Comparison of ENCODE assay signal across 1 cellular context in genomic region chr11:20477418-20478090, GRCh38.
TF ChIP-seq lines count a peak whose summit lies in the region.

No MANE protein-coding gene starts in this region.

TF ChIP-seq in IMR-90, 13 proteins besides CTCF, POLR2A, EP300 and RAD21:
- no peak for TF ChIP-seq NFE2L2 (IDR thresholded peaks at IDR 0.05; ENCODE audit: low read depth, low read length)
- TF ChIP-seq CEBPB (IDR thresholded peaks at IDR 0.05; ENCODE audit: low read depth, low read length), result no peak
- no peak for TF ChIP-seq CHD1 (IDR thresholded peaks at IDR 0.05; ENCODE audit: low read depth, low read length)
- no peak for TF ChIP-seq FOS (IDR thresholded peaks at IDR 0.05; ENCODE audit: low read depth, low read length)
- no peak for TF ChIP-seq RFX5 (IDR thresholded peaks at IDR 0.05; ENCODE audit: low read depth, low read length)
- no peak for TF ChIP-seq MXI1 (IDR thresholded peaks at IDR 0.05; ENCODE audit: borderline replicate concordance, low read depth, low read length)
